ENCODE assay signal across 21 cellular contexts in the genomic region with DNA sequence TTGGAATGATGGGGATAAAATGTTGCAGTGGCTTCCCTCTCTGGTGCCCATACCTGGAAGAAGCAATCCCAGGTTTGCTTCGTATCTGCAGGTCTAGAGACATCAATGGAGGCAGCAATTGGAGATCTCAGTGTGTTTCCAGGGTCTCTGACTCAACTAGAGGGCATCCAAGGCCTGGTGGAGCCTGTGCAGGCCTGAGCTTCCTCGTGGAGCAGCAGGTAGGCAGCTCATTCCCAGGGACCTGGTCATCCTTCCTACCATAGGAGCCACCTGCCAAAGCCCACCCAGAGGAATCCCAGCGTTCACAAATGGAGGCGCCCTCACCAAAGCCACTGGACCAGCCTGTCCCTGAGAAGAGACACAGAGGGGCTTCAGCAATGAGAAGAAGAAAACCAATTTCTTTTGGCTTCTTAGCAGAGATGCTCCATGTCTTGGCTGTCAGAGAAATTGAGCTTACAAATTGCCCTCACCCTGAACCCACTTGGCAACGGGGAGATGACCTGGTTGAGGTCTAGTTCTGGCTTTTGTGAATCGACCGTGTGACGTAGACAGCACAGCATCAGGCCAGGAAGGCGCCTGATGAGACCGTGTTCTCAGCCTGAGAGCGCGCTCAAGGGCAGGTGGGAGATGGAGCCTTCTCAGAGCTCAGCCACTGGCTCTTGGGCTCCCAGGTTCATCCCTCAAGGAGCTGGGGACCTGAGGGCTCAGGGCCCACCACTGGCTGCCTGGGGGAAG.
DNase-seq lines count a peak whose midpoint lies in the region; ATAC-seq, FAIRE-seq and TF ChIP-seq lines count a peak whose summit lies in the region.
"Had no signal": no experiment of that assay in that cellular context is flagged by ENCODE, and none has a peak within 500 bp of the region (broad histone marks: within the 10 kb centered on the region; RNA-seq: fewer than 3 reads in every experiment).

No MANE protein-coding gene starts in this region.

- no peak for ATAC-seq in gastrocnemius medialis

- H3K4me3 Mint-ChIP-seq in activated CD4-positive, alpha-beta memory T cell treated with anti-CD3 and anti-CD28 coated beads, Interleukin-2, amount 10 ng/mL, durations not matched to agents 7 days and 5 days, result no peak overlapping the region
- H3K4me3 Mint-ChIP-seq: B cell; CD4-positive, CD25-positive, alpha-beta regulatory T cell had no signal

- H3K4me3 ChIP-seq in esophagus muscularis mucosa, result no peak overlapping the region
- no peak overlapping the region for H3K4me3 ChIP-seq in foreskin fibroblast (ENCODE audit: low read depth in 1 of 2, low read length in 2 of 2)
- H3K4me3 ChIP-seq in gastrocnemius medialis, result no peak overlapping the region

- H3K9me3 Mint-ChIP-seq in activated CD4-positive, alpha-beta memory T cell treated with anti-CD3 and anti-CD28 coated beads, Interleukin-2, amount 10 ng/mL, durations not matched to agents 7 days and 5 days, result no peaks in the 10 kb centered on the region
- H3K9me3 Mint-ChIP-seq: CD4-positive, CD25-positive, alpha-beta regulatory T cell had no signal

- peaks cover 41% of the 10 kb centered on the region for H3K27me3 Mint-ChIP-seq in activated CD4-positive, alpha-beta memory T cell treated with anti-CD3 and anti-CD28 coated beads, Interleukin-2, amount 10 ng/mL, durations not matched to agents 7 days and 5 days
- H3K27me3 Mint-ChIP-seq: B cell had no signal

- H3K27me3 ChIP-seq in esophagus muscularis mucosa (no peaks in the 10 kb centered on the region), gastrocnemius medialis (no peaks in the 10 kb centered on the region)

- CTCF ChIA-PET in activated CD4-positive, alpha-beta memory T cell treated with anti-CD3 and anti-CD28 coated beads, Interleukin-2, amount 10 ng/mL, durations not matched to agents 7 days and 5 days (lab: Charles Lee), result no interaction called here

- DNase-seq in HTR-8/SVneo (ENCODE audit: insufficient read length, low spot score) (no peak), esophagus muscularis mucosa (ENCODE audit: extremely low spot score) (peak; percentile 89), NCI-H2196 treated with DMSO at 0.1 percent for 48 hours (lab: John Stamatoyannopoulos, UW; ENCODE audit: unreplicated experiment) (no peak), foreskin fibroblast (no peak), gastrocnemius medialis (no peak), RPMI8226 (no peak)
- DNase-seq in activated CD4-positive, alpha-beta memory T cell treated with anti-CD3 and anti-CD28 coated beads, Interleukin-2, amount 10 ng/mL, durations not matched to agents 7 days and 5 days, result peak; percentile 10
- peak; percentile 2 for DNase-seq in stimulated activated CD8-positive, alpha-beta memory T cell treated with anti-CD3 and anti-CD28 coated beads, Interleukin-4, amount 100 ng/mL, for 48 hours
- DNase-seq: CD4-positive, CD25-positive, alpha-beta regulatory T cell; Karpas-422; MM.1S; NCI-H1105; NCI-H1694 treated with DMSO at 0.1 percent for 48 hours; NCI-H2107; NCI-H226; NCI-H526 treated with DMSO at 0.1 percent for 48 hours; SHP77 had no signal

- TF ChIP-seq EP300 in esophagus muscularis mucosa (IDR thresholded peaks at IDR 0.05), result no peak

- in situ Hi-C loops in gastrocnemius medialis (cut with MboI; ENCODE audit: low sequenced_read_pairs in 4 of 4), result no loop called here

- TF ChIP-seq POLR2A in esophagus muscularis mucosa (IDR thresholded peaks at IDR 0.05; ENCODE audit: low read depth) (no peak), gastrocnemius medialis (IDR thresholded peaks at IDR 0.05) (no peak)

- TF ChIP-seq CTCF in esophagus muscularis mucosa (IDR thresholded peaks at IDR 0.05) (no peak), foreskin fibroblast (IDR thresholded peaks at IDR 0.05; ENCODE audit: low read depth, low read length) (no peak), gastrocnemius medialis (IDR thresholded peaks at IDR 0.05 in 4 of 5, conservative IDR thresholded peaks at IDR 0.05 in 1 of 5) (no peak)

- H3K4me1 Mint-ChIP-seq in activated CD4-positive, alpha-beta memory T cell treated with anti-CD3 and anti-CD28 coated beads, Interleukin-2, amount 10 ng/mL, durations not matched to agents 7 days and 5 days, result peaks cover 2% of the 10 kb centered on the region
- H3K4me1 Mint-ChIP-seq: CD4-positive, CD25-positive, alpha-beta regulatory T cell had no signal

- WGBS in esophagus muscularis mucosa, result 88% methylated on average over 10 of the region's 12 CpGs

- no peaks in the 10 kb centered on the region for H3K36me3 Mint-ChIP-seq in activated CD4-positive, alpha-beta memory T cell treated with anti-CD3 and anti-CD28 coated beads, Interleukin-2, amount 10 ng/mL, durations not matched to agents 7 days and 5 days (ENCODE audit: low read depth)
- H3K36me3 Mint-ChIP-seq: CD4-positive, CD25-positive, alpha-beta regulatory T cell had no signal

- H3K4me1 ChIP-seq in esophagus muscularis mucosa, result peaks cover 6 to 27% (median 18%) of the 10 kb centered on the region in 4 donors
- H3K4me1 ChIP-seq in gastrocnemius medialis, result peaks cover 27 to 36% of the 10 kb centered on the region in 2 donors

- H3K27ac ChIP-seq in esophagus muscularis mucosa (replicated peaks in 1 of 4), result no peak overlapping the region
- H3K27ac ChIP-seq in gastrocnemius medialis, result no peak overlapping the region

- intact Hi-C loops in esophagus muscularis mucosa (cut with DNase I), result no loop called here
- intact Hi-C loops in gastrocnemius medialis (cut with DNase I; ENCODE audit: low total_unique reads), result no loop called here

- H3K36me3 ChIP-seq in esophagus muscularis mucosa (no peaks in the 10 kb centered on the region), gastrocnemius medialis (no peaks in the 10 kb centered on the region)

- H3K9me3 ChIP-seq in esophagus muscularis mucosa, result no peaks in the 10 kb centered on the region
- no peaks in the 10 kb centered on the region for H3K9me3 ChIP-seq in gastrocnemius medialis

- peak; percentile 80 for FAIRE-seq in HTR-8/SVneo (lab: Jason Lieb, UNC)
- FAIRE-seq: GM19239, H54, RCC 7860 had no signal

- H3K27ac Mint-ChIP-seq in activated CD4-positive, alpha-beta memory T cell treated with anti-CD3 and anti-CD28 coated beads, Interleukin-2, amount 10 ng/mL, durations not matched to agents 7 days and 5 days, result no peak overlapping the region
- H3K27ac Mint-ChIP-seq: B cell had no signal

- POLR2A ChIA-PET in activated CD4-positive, alpha-beta memory T cell treated with anti-CD3 and anti-CD28 coated beads, Interleukin-2, amount 10 ng/mL, durations not matched to agents 7 days and 5 days (lab: Charles Lee), result no interaction called here

Comparison
In these comparisons a context has a peak if more than half of its experiments do, and no peak if none do; other contexts are left out.
1. DNase-seq: peak in activated CD4-positive, alpha-beta memory T cell treated with anti-CD3 and anti-CD28 coated beads, Interleukin-2, amount 10 ng/mL, durations not matched to agents 7 days and 5 days (single experiment), esophagus muscularis mucosa (single experiment) and stimulated activated CD8-positive, alpha-beta memory T cell treated with anti-CD3 and anti-CD28 coated beads, Interleukin-4, amount 100 ng/mL, for 48 hours (single experiment); none in HTR-8/SVneo (single experiment), NCI-H2196 treated with DMSO at 0.1 percent for 48 hours (single experiment), foreskin fibroblast (0 of 2), gastrocnemius medialis (0 of 2) and RPMI8226 (single experiment).